In the genomic region with DNA sequence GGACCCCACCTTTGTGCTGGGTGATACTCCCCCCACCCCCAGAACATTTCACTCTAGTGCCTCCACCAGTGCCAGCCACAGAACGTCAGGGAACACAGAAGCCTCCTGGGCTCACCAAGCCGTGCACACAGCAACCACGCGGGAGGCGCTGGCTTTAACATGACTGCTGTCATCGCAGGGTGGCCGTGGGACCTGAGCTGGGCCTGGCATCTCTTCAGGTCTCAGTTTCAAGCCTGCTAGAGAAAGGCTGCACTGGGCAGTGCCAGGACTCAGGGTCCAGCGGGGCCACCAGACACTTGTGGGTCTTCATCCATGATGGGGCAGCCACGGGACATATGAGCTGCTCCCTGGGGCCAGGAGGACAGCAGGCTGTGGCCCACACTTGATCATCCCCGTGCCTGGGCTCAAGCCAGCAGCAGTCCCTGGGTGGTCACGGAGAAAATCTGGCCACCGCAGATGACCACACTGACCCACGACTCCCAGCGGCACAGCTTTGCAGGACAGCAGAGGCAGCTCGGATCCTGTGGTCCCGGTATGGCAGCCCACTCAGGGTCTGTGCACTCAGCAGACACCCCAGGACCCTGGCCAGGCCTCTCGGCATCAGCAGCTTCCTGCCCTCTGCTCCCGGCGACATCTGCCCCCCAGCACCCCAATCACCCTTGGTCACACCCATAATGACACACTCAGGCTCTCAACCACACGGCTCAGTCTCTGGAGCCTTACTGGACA, we compare ENCODE assay signal across 14 cellular contexts. TPM values are rescaled to one million over a fixed set of nuclear protein-coding genes. Genes with fewer than 3 reads are reported as not detected.
DNase-seq lines count a peak whose midpoint lies in the region; ATAC-seq and TF ChIP-seq lines count a peak whose summit lies in the region.
"Had no signal": no experiment of that assay in that cellular context is flagged by ENCODE, and none has a peak within 500 bp of the region (broad histone marks: within the 10 kb centered on the region; RNA-seq: fewer than 3 reads in every experiment).

No MANE protein-coding gene starts in this region.

- H2BK120ac ChIP-seq in neuronal stem cell (ENCODE audit: low read depth, low read length): no peak overlapping the region

- H3K79me1 ChIP-seq in neuronal stem cell (ENCODE audit: low read depth, low read length): no peaks in the 10 kb centered on the region

- peak overlapping the region; percentile 28 for H3K27ac Mint-ChIP-seq in glutamatergic neuron (ENCODE audit: unreplicated experiment)
- H3K27ac Mint-ChIP-seq: activated T-helper 2 cell treated with anti-CD3 and anti-CD28 coated beads, Interferon-gamma antibody, Interleukin-2, Interleukin-4, amounts not matched to agents 10 μg/mL and 5 μg/mL and 100 μg/mL, durations not matched to agents 14 hours and 24 hours and 36 hours; stimulated activated memory B cell treated with anti-CD40 and anti-IgM and Interleukin-4, amounts not matched to agents 10 μg/mL and 1 μg/mL and 100 μg/mL, for 72 hours had no signal

- TF ChIP-seq CTCF in glutamatergic neuron (IDR thresholded peaks at IDR 0.05; ENCODE audit: partially characterized antibody, unreplicated experiment): no peak

- H3K4me2 ChIP-seq in neuronal stem cell (ENCODE audit: insufficient read depth, low read length, poor library complexity, severe bottlenecking): no peak overlapping the region

- WGBS in neuronal stem cell (ENCODE audit: extremely low coverage in 2 of 2, insufficient read length in 2 of 2, insufficient replicate concordance in 1 of 2), 2 donors: no CpG with 5 or more reads among the region's 20 CpGs
- WGBS in aorta, 2 donors: 89 to 90% methylated on average over 20 of the region's 20 CpGs

- no peak overlapping the region for H4K8ac ChIP-seq in neuronal stem cell (ENCODE audit: low read depth, low read length)

- H2BK15ac ChIP-seq in neuronal stem cell (ENCODE audit: low read length): no peak overlapping the region

- no peak overlapping the region for H2BK12ac ChIP-seq in neuronal stem cell (ENCODE audit: low read length)

- H3K18ac ChIP-seq in neuronal stem cell (ENCODE audit: low read length): no peak overlapping the region

- H2AK5ac ChIP-seq in neuronal stem cell (ENCODE audit: low read depth, low read length): no peak overlapping the region

- H3K36me3 Mint-ChIP-seq in glutamatergic neuron (ENCODE audit: unreplicated experiment): no peaks in the 10 kb centered on the region
- H3K36me3 Mint-ChIP-seq: stimulated activated memory B cell treated with anti-CD40 and anti-IgM and Interleukin-4, amounts not matched to agents 10 μg/mL and 1 μg/mL and 100 μg/mL, for 72 hours had no signal

- no peak overlapping the region for H3K9ac ChIP-seq in neuronal stem cell (ENCODE audit: low read depth, low read length, poor library complexity)

- H3K27ac ChIP-seq in neuronal stem cell (replicated peaks; ENCODE audit: low read length) (no peak overlapping the region), aorta (ENCODE audit: low read depth in 1 of 2, low read length in 2 of 2) (no peak overlapping the region)
- H3K27ac ChIP-seq: cardiac muscle cell had no signal

- H3K4ac ChIP-seq in neuronal stem cell (ENCODE audit: low read length): no peak overlapping the region

- intact Hi-C loops in aorta (cut with DNase I): no loop called here

- H3K9me3 ChIP-seq in neuronal stem cell (replicated peaks in 1 of 2; ENCODE audit: control insufficient read depth in 2 of 2, insufficient read depth in 1 of 2, low read depth in 1 of 2, low read length in 2 of 2) (no peaks in the 10 kb centered on the region), aorta (ENCODE audit: control insufficient read depth, low read length) (no peaks in the 10 kb centered on the region)

- H3K4me1 ChIP-seq in neuronal stem cell (ENCODE audit: control insufficient read depth in 2 of 2, insufficient read depth in 1 of 2, low read depth in 1 of 2, low read length in 2 of 2) (peaks cover 7 to 11% of the 10 kb centered on the region in 2 donors), aorta (ENCODE audit: control insufficient read depth in 1 of 2, insufficient read depth in 2 of 2, low read length in 2 of 2) (no peaks in the 10 kb centered on the region)

- peaks cover 21% of the 10 kb centered on the region for H3K4me1 Mint-ChIP-seq in glutamatergic neuron (ENCODE audit: low read depth, unreplicated experiment)
- H3K4me1 Mint-ChIP-seq: stimulated activated memory B cell treated with anti-CD40 and anti-IgM and Interleukin-4, amounts not matched to agents 10 μg/mL and 1 μg/mL and 100 μg/mL, for 72 hours had no signal

- H2AFZ ChIP-seq in neuronal stem cell (ENCODE audit: low read length): no peak overlapping the region

- ATAC-seq in aorta (ENCODE audit: low FRiP score): no peak
- no peak for ATAC-seq in GM19455 (IDR thresholded peaks at IDR 0.05; ENCODE audit: unreplicated experiment)
- ATAC-seq in HG03108 (IDR thresholded peaks at IDR 0.05; ENCODE audit: unreplicated experiment): no peak
- ATAC-seq: stimulated activated memory B cell treated with anti-CD40 and anti-IgM and Interleukin-4, amounts not matched to agents 10 μg/mL and 1 μg/mL and 100 μg/mL, for 72 hours had no signal

- peak overlapping the region; percentile 32 for H3K23ac ChIP-seq in neuronal stem cell (ENCODE audit: low read depth, low read length, poor library complexity)

- H3K36me3 ChIP-seq in neuronal stem cell (replicated peaks in 1 of 2; ENCODE audit: control insufficient read depth in 2 of 2, insufficient read depth in 2 of 2, low read length in 2 of 2) (no peaks in the 10 kb centered on the region), aorta (ENCODE audit: control insufficient read depth in 1 of 2, insufficient read depth in 2 of 2, low read length in 1 of 2) (no peaks in the 10 kb centered on the region)
- H3K36me3 ChIP-seq: cardiac muscle cell had no signal

- peak; percentile 1 for DNase-seq in stimulated activated CD4-positive, alpha-beta T cell treated with anti-CD3 and anti-CD28 coated beads, Interleukin-15, amount 100 ng/mL, for 24 hours
- DNase-seq in stimulated activated CD4-positive, alpha-beta T cell treated with anti-CD3 and anti-CD28 coated beads, Interleukin-4, amount 100 ng/mL, for 4 hours: no peak
- DNase-seq in glutamatergic neuron (peak; percentile 14), neuronal stem cell (ENCODE audit: low spot score) (no peak), aorta (peak; percentile 25 to 72), GM19238 (ENCODE audit: insufficient read length, low spot score) (no peak)
- DNase-seq: hypothalamus; occipital lobe; stimulated activated CD4-positive, alpha-beta T cell treated with anti-CD3 and anti-CD28 coated beads, Interleukin-2, amount 100 ng/mL, for 24 hours had no signal

- peak overlapping the region; percentile 1 for H3K14ac ChIP-seq in neuronal stem cell (ENCODE audit: low read length)

- peaks cover 2% of the 10 kb centered on the region for H3K27me3 Mint-ChIP-seq in glutamatergic neuron (ENCODE audit: unreplicated experiment)

- no peak overlapping the region for H3K4me3 ChIP-seq in neuronal stem cell (ENCODE audit: low read length in 2 of 2)
- H3K4me3 ChIP-seq in aorta (ENCODE audit: low read length in 2 of 2): no peak overlapping the region
- H3K4me3 ChIP-seq: cardiac muscle cell had no signal

- no peak overlapping the region for H2BK5ac ChIP-seq in neuronal stem cell (ENCODE audit: low read length)

- peaks cover 9% of the 10 kb centered on the region for H3K9me3 Mint-ChIP-seq in glutamatergic neuron (ENCODE audit: unreplicated experiment)
- H3K9me3 Mint-ChIP-seq: activated T-helper 2 cell treated with anti-CD3 and anti-CD28 coated beads, Interferon-gamma antibody, Interleukin-2, Interleukin-4, amounts not matched to agents 10 μg/mL and 5 μg/mL and 100 μg/mL, durations not matched to agents 14 hours and 24 hours and 36 hours; stimulated activated memory B cell treated with anti-CD40 and anti-IgM and Interleukin-4, amounts not matched to agents 10 μg/mL and 1 μg/mL and 100 μg/mL, for 72 hours had no signal

- H3K27me3 ChIP-seq in neuronal stem cell (ENCODE audit: control insufficient read depth in 3 of 3, insufficient read depth in 3 of 3, low read depth in 1 of 3, low read length in 3 of 3): peaks cover 0 to 44% (median 0%) of the 10 kb centered on the region in 3 experiments
- no peaks in the 10 kb centered on the region for H3K27me3 ChIP-seq in aorta (ENCODE audit: control insufficient read depth in 1 of 2, insufficient read depth in 2 of 2, low read length in 1 of 2)
- H3K27me3 ChIP-seq: cardiac muscle cell had no signal

- no peak overlapping the region for H3K4me3 Mint-ChIP-seq in glutamatergic neuron (ENCODE audit: unreplicated experiment)
- H3K4me3 Mint-ChIP-seq: stimulated activated memory B cell treated with anti-CD40 and anti-IgM and Interleukin-4, amounts not matched to agents 10 μg/mL and 1 μg/mL and 100 μg/mL, for 72 hours had no signal

- H4K91ac ChIP-seq in neuronal stem cell (ENCODE audit: low read depth, low read length, poor library complexity): no peak overlapping the region

RNA-seq across cellular contexts. Expression of gene CAMK2B, which starts 44.2 kb away (rescaled TPM):
- 55.1 TPM for total RNA-seq in glutamatergic neuron (ENCODE audit: unreplicated experiment)
- polyA plus RNA-seq in neuronal stem cell (2013, experiment 1 of 2): 0.79 TPM
- 0.65 TPM for polyA plus RNA-seq in neuronal stem cell (2013, experiment 2 of 2)
- 1 to 10 TPM; 2.4 to 4.4 TPM for total RNA-seq in aorta
- 10 to 100 TPM in 1 of 2 donors, not detected in 1; 12.8 TPM for polyA plus RNA-seq in aorta

Comparison
In these comparisons a context has a peak if more than half of its experiments do, and no peak if none do; other contexts are left out.
1. DNase-seq: peak in stimulated activated CD4-positive, alpha-beta T cell treated with anti-CD3 and anti-CD28 coated beads, Interleukin-15, amount 100 ng/mL, for 24 hours (single experiment), glutamatergic neuron (single experiment) and aorta (2 of 2); none in stimulated activated CD4-positive, alpha-beta T cell treated with anti-CD3 and anti-CD28 coated beads, Interleukin-4, amount 100 ng/mL, for 4 hours (0 of 2), neuronal stem cell (single experiment) and GM19238 (single experiment).
2. RNA of gene CAMK2B, which starts 44.2 kb away (total RNA-seq): 55.1 TPM in glutamatergic neuron (single experiment); 2.4 to 4.4 TPM in aorta; every median in the first group is over 10 times any median in the second.